1 cellular context compared by ENCODE assay signal in the genomic region with DNA sequence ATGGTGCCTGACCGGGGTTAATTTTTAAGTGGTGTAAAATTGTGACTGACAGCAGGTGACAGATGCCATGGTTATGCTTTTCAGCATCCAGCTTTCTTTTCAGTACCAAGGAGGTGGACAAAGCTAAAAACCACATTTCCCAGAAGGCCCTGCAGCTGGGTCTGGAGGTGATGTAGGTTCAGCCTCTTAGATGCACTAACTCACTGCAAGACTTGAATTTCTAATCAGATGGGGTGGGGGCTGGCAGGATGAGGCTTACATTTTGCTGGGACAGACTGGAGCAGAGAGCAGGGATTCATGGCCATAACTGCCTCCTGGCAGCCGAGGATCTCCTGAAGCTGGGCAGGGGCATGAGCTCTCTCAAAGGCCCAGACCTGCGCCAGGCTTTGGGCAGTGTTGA.
TF ChIP-seq lines count a peak whose summit lies in the region.

No MANE protein-coding gene starts in this region.

TF ChIP-seq in K562, 482 proteins besides CTCF, POLR2A, EP300 and RAD21:
- TF ChIP-seq NR2C1 (IDR thresholded peaks at IDR 0.05) (no peak), NR2C1 (tag; IDR thresholded peaks at IDR 0.05) (peak; percentile 56), LARP7 (IDR thresholded peaks at IDR 0.05) (no peak), MAZ (CRISPR knock-in tag; conservative IDR thresholded peaks at IDR 0.05 in 1 of 2, IDR thresholded peaks at IDR 0.05 in 1 of 2) (peak in 1 of 2 experiments; percentile 26; a peak in 1 of 4 replicates), ZNF143 (CRISPR knock-in tag; IDR thresholded peaks at IDR 0.05) (peak; percentile 79), BMI1 (IDR thresholded peaks at IDR 0.05; ENCODE audit: low read length) (no peak), MCM5 (IDR thresholded peaks at IDR 0.05; ENCODE audit: low read depth) (no peak), CAMTA2 (CRISPR knock-in tag; conservative IDR thresholded peaks at IDR 0.05) (no peak), PHF21A (IDR thresholded peaks at IDR 0.05; ENCODE audit: borderline replicate concordance, low read depth) (no peak), ERF (CRISPR knock-in tag; IDR thresholded peaks at IDR 0.05) (no peak), HCFC1 (IDR thresholded peaks at IDR 0.05; ENCODE audit: low read depth, low read length) (peak; percentile 83), YY1 (IDR thresholded peaks at IDR 0.05; ENCODE audit: borderline replicate concordance in 1 of 3, control insufficient read depth in 1 of 3, extremely low read depth in 1 of 3, insufficient read depth in 3 of 3, insufficient read length in 1 of 3, insufficient replicate concordance in 2 of 3, low read depth in 1 of 3, low read length in 2 of 3) (peak in 1 of 3 experiments; percentile 3), NR4A1 (CRISPR knock-in tag; IDR thresholded peaks at IDR 0.05) (no peak), NR4A1 (tag; IDR thresholded peaks at IDR 0.05) (no peak), ATF7 (IDR thresholded peaks at IDR 0.05) (peak; percentile 17; the same call in 1 of the 2 replicates), JUNB (CRISPR knock-in tag; conservative IDR thresholded peaks at IDR 0.05) (no peak), CEBPG (CRISPR knock-in tag; IDR thresholded peaks at IDR 0.05) (peak; percentile 67; the same call in 1 of the 2 replicates), CEBPG (tag; conservative IDR thresholded peaks at IDR 0.05 in 1 of 2, IDR thresholded peaks at IDR 0.05 in 1 of 2) (no peak), PRPF4 (IDR thresholded peaks at IDR 0.05; ENCODE audit: insufficient read depth, low read depth, low read length, poor library complexity, severe bottlenecking) (no peak), ZC3H11A (IDR thresholded peaks at IDR 0.05; ENCODE audit: low read depth, low read length) (no peak), LCOR (CRISPR knock-in tag; IDR thresholded peaks at IDR 0.05) (no peak), NR2C2 (CRISPR knock-in tag; IDR thresholded peaks at IDR 0.05) (no peak), NR2C2 (tag; IDR thresholded peaks at IDR 0.05) (0 out of 2 replicates have a peak, but pooled peaks have one; percentile 24), NFATC3 (IDR thresholded peaks at IDR 0.05) (no peak), FOSL1 (tag; conservative IDR thresholded peaks at IDR 0.05) (no peak), SIX5 (IDR thresholded peaks at IDR 0.05; ENCODE audit: borderline replicate concordance in 1 of 2, insufficient read depth in 1 of 2, low read depth in 1 of 2, low read length in 2 of 2) (peak; percentile 33 to 37; a peak in 2 of 4 replicates), ZNF212 (CRISPR knock-in tag; IDR thresholded peaks at IDR 0.05) (no peak)
- TF ChIP-seq, protein P1, sequence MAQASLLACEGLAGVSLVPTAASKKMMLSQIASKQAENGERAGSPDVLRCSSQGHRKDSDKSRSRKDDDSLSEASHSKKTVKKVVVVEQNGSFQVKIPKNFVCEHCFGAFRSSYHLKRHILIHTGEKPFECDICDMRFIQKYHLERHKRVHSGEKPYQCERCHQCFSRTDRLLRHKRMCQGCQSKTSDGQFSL (CRISPR knock-in tag; IDR thresholded peaks at IDR 0.05), result no peak
- TF ChIP-seq, protein P1 (tag; IDR thresholded peaks at IDR 0.05), result no peak
- TF ChIP-seq, protein P2, sequence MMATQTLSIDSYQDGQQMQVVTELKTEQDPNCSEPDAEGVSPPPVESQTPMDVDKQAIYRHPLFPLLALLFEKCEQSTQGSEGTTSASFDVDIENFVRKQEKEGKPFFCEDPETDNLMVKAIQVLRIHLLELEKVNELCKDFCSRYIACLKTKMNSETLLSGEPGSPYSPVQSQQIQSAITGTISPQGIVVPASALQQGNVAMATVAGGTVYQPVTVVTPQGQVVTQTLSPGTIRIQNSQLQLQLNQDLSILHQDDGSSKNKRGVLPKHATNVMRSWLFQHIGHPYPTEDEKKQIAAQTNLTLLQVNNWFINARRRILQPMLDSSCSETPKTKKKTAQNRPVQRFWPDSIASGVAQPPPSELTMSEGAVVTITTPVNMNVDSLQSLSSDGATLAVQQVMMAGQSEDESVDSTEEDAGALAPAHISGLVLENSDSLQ (IDR thresholded peaks at IDR 0.05), result peak; percentile 68
- TF ChIP-seq, protein P3, sequence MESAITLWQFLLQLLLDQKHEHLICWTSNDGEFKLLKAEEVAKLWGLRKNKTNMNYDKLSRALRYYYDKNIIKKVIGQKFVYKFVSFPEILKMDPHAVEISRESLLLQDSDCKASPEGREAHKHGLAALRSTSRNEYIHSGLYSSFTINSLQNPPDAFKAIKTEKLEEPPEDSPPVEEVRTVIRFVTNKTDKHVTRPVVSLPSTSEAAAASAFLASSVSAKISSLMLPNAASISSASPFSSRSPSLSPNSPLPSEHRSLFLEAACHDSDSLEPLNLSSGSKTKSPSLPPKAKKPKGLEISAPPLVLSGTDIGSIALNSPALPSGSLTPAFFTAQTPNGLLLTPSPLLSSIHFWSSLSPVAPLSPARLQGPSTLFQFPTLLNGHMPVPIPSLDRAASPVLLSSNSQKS (CRISPR knock-in tag; IDR thresholded peaks at IDR 0.05), result no peak
- TF ChIP-seq, protein P4, sequence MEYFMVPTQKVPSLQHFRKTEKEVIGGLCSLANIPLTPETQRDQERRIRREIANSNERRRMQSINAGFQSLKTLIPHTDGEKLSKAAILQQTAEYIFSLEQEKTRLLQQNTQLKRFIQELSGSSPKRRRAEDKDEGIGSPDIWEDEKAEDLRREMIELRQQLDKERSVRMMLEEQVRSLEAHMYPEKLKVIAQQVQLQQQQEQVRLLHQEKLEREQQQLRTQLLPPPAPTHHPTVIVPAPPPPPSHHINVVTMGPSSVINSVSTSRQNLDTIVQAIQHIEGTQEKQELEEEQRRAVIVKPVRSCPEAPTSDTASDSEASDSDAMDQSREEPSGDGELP (CRISPR knock-in tag; IDR thresholded peaks at IDR 0.05; ENCODE audit: borderline replicate concordance), result 0 out of 2 replicates have a peak, but pooled peaks have one; percentile 9
- TF ChIP-seq, protein P5, sequence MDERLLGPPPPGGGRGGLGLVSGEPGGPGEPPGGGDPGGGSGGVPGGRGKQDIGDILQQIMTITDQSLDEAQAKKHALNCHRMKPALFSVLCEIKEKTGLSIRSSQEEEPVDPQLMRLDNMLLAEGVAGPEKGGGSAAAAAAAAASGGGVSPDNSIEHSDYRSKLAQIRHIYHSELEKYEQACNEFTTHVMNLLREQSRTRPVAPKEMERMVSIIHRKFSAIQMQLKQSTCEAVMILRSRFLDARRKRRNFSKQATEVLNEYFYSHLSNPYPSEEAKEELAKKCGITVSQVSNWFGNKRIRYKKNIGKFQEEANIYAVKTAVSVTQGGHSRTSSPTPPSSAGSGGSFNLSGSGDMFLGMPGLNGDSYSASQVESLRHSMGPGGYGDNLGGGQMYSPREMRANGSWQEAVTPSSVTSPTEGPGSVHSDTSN (CRISPR knock-in tag; IDR thresholded peaks at IDR 0.05; ENCODE audit: low read depth), result no peak
- TF ChIP-seq, protein P5 (tag; conservative IDR thresholded peaks at IDR 0.05; ENCODE audit: low read depth), result 0 out of 2 replicates have a peak, but pooled peaks have one; percentile 13
